ENCODE assay signal across 1 cellular context in the genomic region with DNA sequence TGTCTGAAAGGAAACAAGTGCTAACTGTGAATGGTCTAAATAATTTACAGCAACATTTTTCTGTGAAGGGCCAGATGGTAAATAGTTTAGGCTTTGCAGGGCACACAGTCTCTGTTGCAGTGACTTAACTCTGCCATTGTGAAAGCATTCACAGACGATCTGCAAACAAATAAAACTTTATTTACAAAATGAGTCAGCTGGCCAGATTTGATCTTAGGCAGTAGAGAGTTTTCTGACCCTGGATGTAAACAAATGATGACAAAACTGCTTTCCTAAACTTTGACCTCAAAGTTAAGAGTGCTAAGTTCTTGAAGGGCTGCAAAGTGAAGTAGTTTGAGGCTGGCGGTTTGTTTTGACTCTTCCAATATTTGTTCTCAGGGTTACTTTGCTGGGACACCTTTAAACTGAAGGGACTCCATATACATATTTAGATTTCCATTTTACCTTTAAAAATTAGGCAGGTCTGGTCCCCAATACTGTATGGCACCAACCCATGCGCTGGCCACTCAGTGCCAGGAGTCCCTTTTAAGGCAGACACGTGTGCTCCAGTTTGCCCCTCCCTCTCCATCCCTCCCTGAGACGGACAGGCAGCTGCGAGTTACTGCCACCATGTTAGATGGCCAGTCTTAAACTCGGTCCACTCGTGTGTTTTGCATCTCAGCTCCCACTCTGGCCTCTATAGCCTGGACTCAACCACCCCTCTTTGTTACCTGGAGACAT.
TF ChIP-seq lines count a peak whose summit lies in the region.

No MANE protein-coding gene starts in this region.

TF ChIP-seq in HepG2, 621 proteins besides CTCF, POLR2A, EP300 and RAD21 (continued from another document and continues in another):
- TF ChIP-seq, protein P1, sequence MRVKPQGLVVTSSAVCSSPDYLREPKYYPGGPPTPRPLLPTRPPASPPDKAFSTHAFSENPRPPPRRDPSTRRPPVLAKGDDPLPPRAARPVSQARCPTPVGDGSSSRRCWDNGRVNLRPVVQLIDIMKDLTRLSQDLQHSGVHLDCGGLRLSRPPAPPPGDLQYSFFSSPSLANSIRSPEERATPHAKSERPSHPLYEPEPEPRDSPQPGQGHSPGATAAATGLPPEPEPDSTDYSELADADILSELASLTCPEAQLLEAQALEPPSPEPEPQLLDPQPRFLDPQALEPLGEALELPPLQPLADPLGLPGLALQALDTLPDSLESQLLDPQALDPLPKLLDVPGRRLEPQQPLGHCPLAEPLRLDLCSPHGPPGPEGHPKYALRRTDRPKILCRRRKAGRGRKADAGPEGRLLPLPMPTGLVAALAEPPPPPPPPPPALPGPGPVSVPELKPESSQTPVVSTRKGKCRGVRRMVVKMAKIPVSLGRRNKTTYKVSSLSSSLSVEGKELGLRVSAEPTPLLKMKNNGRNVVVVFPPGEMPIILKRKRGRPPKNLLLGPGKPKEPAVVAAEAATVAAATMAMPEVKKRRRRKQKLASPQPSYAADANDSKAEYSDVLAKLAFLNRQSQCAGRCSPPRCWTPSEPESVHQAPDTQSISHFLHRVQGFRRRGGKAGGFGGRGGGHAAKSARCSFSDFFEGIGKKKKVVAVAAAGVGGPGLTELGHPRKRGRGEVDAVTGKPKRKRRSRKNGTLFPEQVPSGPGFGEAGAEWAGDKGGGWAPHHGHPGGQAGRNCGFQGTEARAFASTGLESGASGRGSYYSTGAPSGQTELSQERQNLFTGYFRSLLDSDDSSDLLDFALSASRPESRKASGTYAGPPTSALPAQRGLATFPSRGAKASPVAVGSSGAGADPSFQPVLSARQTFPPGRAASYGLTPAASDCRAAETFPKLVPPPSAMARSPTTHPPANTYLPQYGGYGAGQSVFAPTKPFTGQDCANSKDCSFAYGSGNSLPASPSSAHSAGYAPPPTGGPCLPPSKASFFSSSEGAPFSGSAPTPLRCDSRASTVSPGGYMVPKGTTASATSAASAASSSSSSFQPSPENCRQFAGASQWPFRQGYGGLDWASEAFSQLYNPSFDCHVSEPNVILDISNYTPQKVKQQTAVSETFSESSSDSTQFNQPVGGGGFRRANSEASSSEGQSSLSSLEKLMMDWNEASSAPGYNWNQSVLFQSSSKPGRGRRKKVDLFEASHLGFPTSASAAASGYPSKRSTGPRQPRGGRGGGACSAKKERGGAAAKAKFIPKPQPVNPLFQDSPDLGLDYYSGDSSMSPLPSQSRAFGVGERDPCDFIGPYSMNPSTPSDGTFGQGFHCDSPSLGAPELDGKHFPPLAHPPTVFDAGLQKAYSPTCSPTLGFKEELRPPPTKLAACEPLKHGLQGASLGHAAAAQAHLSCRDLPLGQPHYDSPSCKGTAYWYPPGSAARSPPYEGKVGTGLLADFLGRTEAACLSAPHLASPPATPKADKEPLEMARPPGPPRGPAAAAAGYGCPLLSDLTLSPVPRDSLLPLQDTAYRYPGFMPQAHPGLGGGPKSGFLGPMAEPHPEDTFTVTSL (CRISPR knock-in tag; IDR thresholded peaks at IDR 0.05; ENCODE audit: borderline replicate concordance), result peak; percentile 93
- TF ChIP-seq ZNF10 (CRISPR knock-in tag; IDR thresholded peaks at IDR 0.05; ENCODE audit: borderline replicate concordance, low read depth), result no peak
- peak; percentile 70; the same call in 1 of the 2 replicates for TF ChIP-seq HNF4G (IDR thresholded peaks at IDR 0.05; ENCODE audit: borderline replicate concordance, low read depth, low read length)
- TF ChIP-seq HNF4G (CRISPR knock-in tag; IDR thresholded peaks at IDR 0.05; ENCODE audit: borderline replicate concordance, low read depth), result peak; percentile 60; the same call in 1 of the 2 replicates
- TF ChIP-seq, protein P2, sequence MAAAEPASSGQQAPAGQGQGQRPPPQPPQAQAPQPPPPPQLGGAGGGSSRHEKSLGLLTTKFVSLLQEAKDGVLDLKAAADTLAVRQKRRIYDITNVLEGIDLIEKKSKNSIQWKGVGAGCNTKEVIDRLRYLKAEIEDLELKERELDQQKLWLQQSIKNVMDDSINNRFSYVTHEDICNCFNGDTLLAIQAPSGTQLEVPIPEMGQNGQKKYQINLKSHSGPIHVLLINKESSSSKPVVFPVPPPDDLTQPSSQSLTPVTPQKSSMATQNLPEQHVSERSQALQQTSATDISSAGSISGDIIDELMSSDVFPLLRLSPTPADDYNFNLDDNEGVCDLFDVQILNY (CRISPR knock-in tag; conservative IDR thresholded peaks at IDR 0.05), result no peak
- 0 out of 2 replicates have a peak, but pooled peaks have one; percentile 57 for TF ChIP-seq ZNF331 (CRISPR knock-in tag; IDR thresholded peaks at IDR 0.05)
- peak; percentile 69; the same call in 1 of the 2 replicates for TF ChIP-seq ZNF503 (CRISPR knock-in tag; IDR thresholded peaks at IDR 0.05)
- peak; percentile 93 for TF ChIP-seq HMG20A (CRISPR knock-in tag; IDR thresholded peaks at IDR 0.05; ENCODE audit: borderline replicate concordance)
- TF ChIP-seq MBD4 (IDR thresholded peaks at IDR 0.05; ENCODE audit: borderline replicate concordance, low read length), result peak; percentile 72; the same call in 1 of the 2 replicates
- peak; percentile 54; the same call in 1 of the 2 replicates for TF ChIP-seq MXD4 (CRISPR knock-in tag; IDR thresholded peaks at IDR 0.05)
- TF ChIP-seq, protein P3, sequence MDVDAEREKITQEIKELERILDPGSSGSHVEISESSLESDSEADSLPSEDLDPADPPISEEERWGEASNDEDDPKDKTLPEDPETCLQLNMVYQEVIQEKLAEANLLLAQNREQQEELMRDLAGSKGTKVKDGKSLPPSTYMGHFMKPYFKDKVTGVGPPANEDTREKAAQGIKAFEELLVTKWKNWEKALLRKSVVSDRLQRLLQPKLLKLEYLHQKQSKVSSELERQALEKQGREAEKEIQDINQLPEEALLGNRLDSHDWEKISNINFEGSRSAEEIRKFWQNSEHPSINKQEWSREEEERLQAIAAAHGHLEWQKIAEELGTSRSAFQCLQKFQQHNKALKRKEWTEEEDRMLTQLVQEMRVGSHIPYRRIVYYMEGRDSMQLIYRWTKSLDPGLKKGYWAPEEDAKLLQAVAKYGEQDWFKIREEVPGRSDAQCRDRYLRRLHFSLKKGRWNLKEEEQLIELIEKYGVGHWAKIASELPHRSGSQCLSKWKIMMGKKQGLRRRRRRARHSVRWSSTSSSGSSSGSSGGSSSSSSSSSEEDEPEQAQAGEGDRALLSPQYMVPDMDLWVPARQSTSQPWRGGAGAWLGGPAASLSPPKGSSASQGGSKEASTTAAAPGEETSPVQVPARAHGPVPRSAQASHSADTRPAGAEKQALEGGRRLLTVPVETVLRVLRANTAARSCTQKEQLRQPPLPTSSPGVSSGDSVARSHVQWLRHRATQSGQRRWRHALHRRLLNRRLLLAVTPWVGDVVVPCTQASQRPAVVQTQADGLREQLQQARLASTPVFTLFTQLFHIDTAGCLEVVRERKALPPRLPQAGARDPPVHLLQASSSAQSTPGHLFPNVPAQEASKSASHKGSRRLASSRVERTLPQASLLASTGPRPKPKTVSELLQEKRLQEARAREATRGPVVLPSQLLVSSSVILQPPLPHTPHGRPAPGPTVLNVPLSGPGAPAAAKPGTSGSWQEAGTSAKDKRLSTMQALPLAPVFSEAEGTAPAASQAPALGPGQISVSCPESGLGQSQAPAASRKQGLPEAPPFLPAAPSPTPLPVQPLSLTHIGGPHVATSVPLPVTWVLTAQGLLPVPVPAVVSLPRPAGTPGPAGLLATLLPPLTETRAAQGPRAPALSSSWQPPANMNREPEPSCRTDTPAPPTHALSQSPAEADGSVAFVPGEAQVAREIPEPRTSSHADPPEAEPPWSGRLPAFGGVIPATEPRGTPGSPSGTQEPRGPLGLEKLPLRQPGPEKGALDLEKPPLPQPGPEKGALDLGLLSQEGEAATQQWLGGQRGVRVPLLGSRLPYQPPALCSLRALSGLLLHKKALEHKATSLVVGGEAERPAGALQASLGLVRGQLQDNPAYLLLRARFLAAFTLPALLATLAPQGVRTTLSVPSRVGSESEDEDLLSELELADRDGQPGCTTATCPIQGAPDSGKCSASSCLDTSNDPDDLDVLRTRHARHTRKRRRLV (CRISPR knock-in tag; IDR thresholded peaks at IDR 0.05), result no peak
- TF ChIP-seq, protein P4, sequence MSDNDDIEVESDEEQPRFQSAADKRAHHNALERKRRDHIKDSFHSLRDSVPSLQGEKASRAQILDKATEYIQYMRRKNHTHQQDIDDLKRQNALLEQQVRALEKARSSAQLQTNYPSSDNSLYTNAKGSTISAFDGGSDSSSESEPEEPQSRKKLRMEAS (IDR thresholded peaks at IDR 0.05), result peak; percentile 65
- 0 out of 2 replicates have a peak, but pooled peaks have one; percentile 8 for TF ChIP-seq STAG1 (CRISPR knock-in tag; IDR thresholded peaks at IDR 0.05)
- peak; percentile 60; the same call in 1 of the 2 replicates for TF ChIP-seq TFE3 (CRISPR knock-in tag; IDR thresholded peaks at IDR 0.05)
- TF ChIP-seq ZFP36 (IDR thresholded peaks at IDR 0.05; ENCODE audit: borderline replicate concordance, low read depth, low read length, partially characterized antibody), result no peak
- no peak for TF ChIP-seq NCOA5 (CRISPR knock-in tag; IDR thresholded peaks at IDR 0.05)
- TF ChIP-seq CREM (IDR thresholded peaks at IDR 0.05), result peak; percentile 74
- TF ChIP-seq CREM (CRISPR knock-in tag; IDR thresholded peaks at IDR 0.05), result no peak
- TF ChIP-seq ZNF800 (CRISPR knock-in tag; IDR thresholded peaks at IDR 0.05), result peak; percentile 37; the same call in 1 of the 2 replicates
- TF ChIP-seq NFE2L2 (IDR thresholded peaks at IDR 0.05; ENCODE audit: low read length), result peak; percentile 39; the same call in 1 of the 2 replicates
- no peak for TF ChIP-seq AKAP8 (CRISPR knock-in tag; IDR thresholded peaks at IDR 0.05)
- TF ChIP-seq ZNF7 (CRISPR knock-in tag; IDR thresholded peaks at IDR 0.05), result no peak
- TF ChIP-seq YEATS2 (CRISPR knock-in tag; IDR thresholded peaks at IDR 0.05; ENCODE audit: borderline replicate concordance), result peak; percentile 36; the same call in 1 of the 2 replicates
- TF ChIP-seq MIXL1 (CRISPR knock-in tag; IDR thresholded peaks at IDR 0.05), result 0 out of 2 replicates have a peak, but pooled peaks have one; percentile 41
- no peak for TF ChIP-seq GTF2F1 (IDR thresholded peaks at IDR 0.05; ENCODE audit: low read length)
- peak; percentile 40; the same call in 1 of the 2 replicates for TF ChIP-seq KDM1A (CRISPR knock-in tag; IDR thresholded peaks at IDR 0.05)
- TF ChIP-seq ZBTB43 (CRISPR knock-in tag; conservative IDR thresholded peaks at IDR 0.05), result 0 out of 2 replicates have a peak, but pooled peaks have one; percentile 21
- peak; percentile 89; the same call in 1 of the 2 replicates for TF ChIP-seq ZNF614 (CRISPR knock-in tag; IDR thresholded peaks at IDR 0.05; ENCODE audit: borderline replicate concordance)
- TF ChIP-seq KLF16 (CRISPR knock-in tag; IDR thresholded peaks at IDR 0.05), result 0 out of 4 replicates have a peak, but pooled peaks of 1 of the 2 experiments have one; percentile 74
- no peak for TF ChIP-seq TOPORS (CRISPR knock-in tag; IDR thresholded peaks at IDR 0.05)
- TF ChIP-seq KAT8 (CRISPR knock-in tag; IDR thresholded peaks at IDR 0.05), result peak; percentile 55; the same call in 1 of the 2 replicates
- 0 out of 2 replicates have a peak, but pooled peaks have one; percentile 35 for TF ChIP-seq HMG20B (CRISPR knock-in tag; conservative IDR thresholded peaks at IDR 0.05)
- TF ChIP-seq SP140L (CRISPR knock-in tag; IDR thresholded peaks at IDR 0.05; ENCODE audit: borderline replicate concordance), result 0 out of 2 replicates have a peak, but pooled peaks have one; percentile 72
- TF ChIP-seq KDM6A (CRISPR knock-in tag; IDR thresholded peaks at IDR 0.05; ENCODE audit: low read depth), result peak; percentile 20; the same call in 1 of the 2 replicates
